ENCODE assay signal across 12 cellular contexts in the genomic region with DNA sequence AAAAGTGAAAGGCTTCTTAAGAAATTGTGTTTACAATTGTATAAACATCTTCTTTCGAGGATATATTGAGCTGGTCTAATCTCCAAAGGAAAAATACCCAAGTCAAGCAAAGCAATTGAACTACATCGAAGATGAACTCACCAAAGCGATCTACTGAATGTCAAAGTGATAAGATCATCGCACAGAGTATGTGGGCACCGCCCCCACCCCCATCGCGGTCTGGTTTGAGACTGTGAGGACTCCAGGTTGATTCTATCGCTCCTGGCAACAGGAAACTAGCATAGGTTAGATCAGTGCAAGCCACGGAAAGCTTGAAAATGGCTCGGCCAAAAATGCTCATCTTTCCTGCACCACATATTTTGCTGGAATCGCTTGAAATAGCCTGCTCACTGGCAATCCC.
DNase-seq lines count a peak whose midpoint lies in the region; ATAC-seq and TF ChIP-seq lines count a peak whose summit lies in the region.
"Had no signal": no experiment of that assay in that cellular context is flagged by ENCODE, and none has a peak within 500 bp of the region (broad histone marks: within the 10 kb centered on the region; RNA-seq: fewer than 3 reads in every experiment).

No MANE protein-coding gene starts in this region.

- H3K56ac ChIP-seq in mesendoderm (ENCODE audit: low read length): no peak overlapping the region

- no peak overlapping the region for H3K4me3 ChIP-seq in mesendoderm (ENCODE audit: low read length)
- no peak overlapping the region for H3K4me3 ChIP-seq in lower lobe of right lung
- H3K4me3 ChIP-seq: breast epithelium, tibial nerve had no signal

- no peak overlapping the region for H2AK5ac ChIP-seq in mesendoderm (ENCODE audit: low read length)

- H3K4me1 ChIP-seq in mesendoderm (ENCODE audit: control insufficient read depth, low read depth, low read length): no peaks in the 10 kb centered on the region
- peaks cover 20% of the 10 kb centered on the region for H3K4me1 ChIP-seq in lower lobe of right lung
- H3K4me1 ChIP-seq: breast epithelium had no signal

- H3K23ac ChIP-seq in mesendoderm (ENCODE audit: low read length): no peak overlapping the region

- no peak overlapping the region for H3K27ac Mint-ChIP-seq in activated T-helper 1 cell treated with anti-CD3 and anti-CD28 coated beads, Interleukin-12 subunit alpha, Interleukin-12 subunit beta, Interleukin-2, Interleukin-4 antibody, amounts not matched to agents 30 ng/mL and 10 ng/mL and 1 ng/mL, durations not matched to agents 14 hours and 24 hours and 36 hours
- H3K27ac Mint-ChIP-seq in natural killer cell treated with Interleukin-12 subunit alpha and Interleukin-12 subunit beta and Interleukin-15 and Interleukin-18, amount 100 ng/mL, for 72 hours: no peak overlapping the region
- H3K27ac Mint-ChIP-seq: H9 had no signal

- H3K4me1 Mint-ChIP-seq in activated T-helper 1 cell treated with anti-CD3 and anti-CD28 coated beads, Interleukin-12 subunit alpha, Interleukin-12 subunit beta, Interleukin-2, Interleukin-4 antibody, amounts not matched to agents 30 ng/mL and 10 ng/mL and 1 ng/mL, durations not matched to agents 14 hours and 24 hours and 36 hours (ENCODE audit: low read depth): peaks cover 23% of the 10 kb centered on the region
- peaks cover 0 to 14% of the 10 kb centered on the region in 2 donors for H3K4me1 Mint-ChIP-seq in natural killer cell treated with Interleukin-12 subunit alpha and Interleukin-12 subunit beta and Interleukin-15 and Interleukin-18, amount 100 ng/mL, for 72 hours (ENCODE audit: low read depth in 2 of 2)

- no peak overlapping the region for H3K18ac ChIP-seq in mesendoderm (ENCODE audit: low read length)

- H2BK5ac ChIP-seq in mesendoderm (ENCODE audit: low read length): no peak overlapping the region

- DNase-seq in activated CD4-positive, alpha-beta T cell treated with anti-CD3 and anti-CD28 coated beads for 24 hours (ENCODE audit: low read depth in 2 of 2): peak; percentile 25 to 63
- DNase-seq in activated T-helper 1 cell treated with anti-CD3 and anti-CD28 coated beads, Interleukin-12 subunit alpha, Interleukin-12 subunit beta, Interleukin-2, Interleukin-4 antibody, amounts not matched to agents 30 ng/mL and 10 ng/mL and 1 ng/mL, durations not matched to agents 14 hours and 24 hours and 36 hours (ENCODE audit: low spot score): peak; percentile 31
- DNase-seq in mesendoderm (peak; percentile 85), NOMO-1 treated with DMSO at 0.1 percent for 48 hours (lab: John Stamatoyannopoulos, UW; ENCODE audit: unreplicated experiment) (no peak), lower lobe of right lung (no peak)
- DNase-seq in stimulated activated CD8-positive, alpha-beta memory T cell treated with anti-CD3 and anti-CD28 coated beads, Interleukin-7, amount 100 ng/mL, for 48 hours (ENCODE audit: extremely low read depth in 1 of 2, low read depth in 1 of 2): peak; percentile 22 to 68
- no peak for DNase-seq in natural killer cell treated with Interleukin-12 subunit alpha and Interleukin-12 subunit beta and Interleukin-15 and Interleukin-18, amount 100 ng/mL, for 72 hours (ENCODE audit: low spot score)
- DNase-seq: H9, NCI-H2029 treated with DMSO at 0.1 percent for 48 hours had no signal

- H3K4ac ChIP-seq in mesendoderm (ENCODE audit: low read depth, low read length): no peak overlapping the region

- H3K36me3 ChIP-seq in mesendoderm (ENCODE audit: control insufficient read depth, insufficient read depth, low read length) (no peaks in the 10 kb centered on the region), lower lobe of right lung (no peaks in the 10 kb centered on the region)
- H3K36me3 ChIP-seq: breast epithelium, tibial nerve had no signal

- no peak overlapping the region for H4K8ac ChIP-seq in mesendoderm (ENCODE audit: low read depth, low read length)

- no peak overlapping the region for H2BK15ac ChIP-seq in mesendoderm (replicated peaks; ENCODE audit: low read depth)

- H3K27me3 ChIP-seq in mesendoderm (ENCODE audit: insufficient read depth, low read length, poor library complexity) (no peaks in the 10 kb centered on the region), lower lobe of right lung (ENCODE audit: low read depth) (no peaks in the 10 kb centered on the region)

- H3K4me2 ChIP-seq in mesendoderm (ENCODE audit: low read length): no peak overlapping the region

- WGBS in mesendoderm (ENCODE audit: extremely low coverage, insufficient coverage, low lambda C conversion rate): no CpG with 5 or more reads among the region's 11 CpGs

- H3K9ac ChIP-seq in mesendoderm (ENCODE audit: low read length): no peak overlapping the region

- H3K9me3 Mint-ChIP-seq in activated T-helper 1 cell treated with anti-CD3 and anti-CD28 coated beads, Interleukin-12 subunit alpha, Interleukin-12 subunit beta, Interleukin-2, Interleukin-4 antibody, amounts not matched to agents 30 ng/mL and 10 ng/mL and 1 ng/mL, durations not matched to agents 14 hours and 24 hours and 36 hours: no peaks in the 10 kb centered on the region
- H3K9me3 Mint-ChIP-seq in natural killer cell treated with Interleukin-12 subunit alpha and Interleukin-12 subunit beta and Interleukin-15 and Interleukin-18, amount 100 ng/mL, for 72 hours: no peaks in the 10 kb centered on the region
- H3K9me3 Mint-ChIP-seq: H9 had no signal

- TF ChIP-seq CTCF in lower lobe of right lung (IDR thresholded peaks at IDR 0.05): no peak

- no peaks in the 10 kb centered on the region for H3K79me2 ChIP-seq in mesendoderm (ENCODE audit: control insufficient read depth, insufficient read depth, low read length)

- H3K4me3 Mint-ChIP-seq in activated T-helper 1 cell treated with anti-CD3 and anti-CD28 coated beads, Interleukin-12 subunit alpha, Interleukin-12 subunit beta, Interleukin-2, Interleukin-4 antibody, amounts not matched to agents 30 ng/mL and 10 ng/mL and 1 ng/mL, durations not matched to agents 14 hours and 24 hours and 36 hours: no peak overlapping the region
- no peak overlapping the region for H3K4me3 Mint-ChIP-seq in natural killer cell treated with Interleukin-12 subunit alpha and Interleukin-12 subunit beta and Interleukin-15 and Interleukin-18, amount 100 ng/mL, for 72 hours
- H3K4me3 Mint-ChIP-seq: H9 had no signal

- H3K27me3 Mint-ChIP-seq in activated T-helper 1 cell treated with anti-CD3 and anti-CD28 coated beads, Interleukin-12 subunit alpha, Interleukin-12 subunit beta, Interleukin-2, Interleukin-4 antibody, amounts not matched to agents 30 ng/mL and 10 ng/mL and 1 ng/mL, durations not matched to agents 14 hours and 24 hours and 36 hours (ENCODE audit: insufficient read depth): peaks cover 38% of the 10 kb centered on the region
- H3K27me3 Mint-ChIP-seq in natural killer cell treated with Interleukin-12 subunit alpha and Interleukin-12 subunit beta and Interleukin-15 and Interleukin-18, amount 100 ng/mL, for 72 hours: peaks cover 24 to 26% of the 10 kb centered on the region in 2 donors

- no peaks in the 10 kb centered on the region for H3K9me3 ChIP-seq in lower lobe of right lung
- H3K9me3 ChIP-seq: breast epithelium, tibial nerve had no signal

- H3K27ac ChIP-seq in mesendoderm (ENCODE audit: low read depth, low read length) (no peak overlapping the region), lower lobe of right lung (no peak overlapping the region)
- H3K27ac ChIP-seq: breast epithelium, tibial nerve had no signal

- ATAC-seq in natural killer cell treated with Interleukin-12 subunit alpha and Interleukin-12 subunit beta and Interleukin-15 and Interleukin-18, amount 100 ng/mL, for 72 hours: no peak
- ATAC-seq in GM21723 (IDR thresholded peaks at IDR 0.05; ENCODE audit: unreplicated experiment): no peak
- no peak for ATAC-seq in lower lobe of right lung

- no peak overlapping the region for H2BK120ac ChIP-seq in mesendoderm (ENCODE audit: low read depth, low read length)

- intact Hi-C loops in activated T-helper 1 cell treated with anti-CD3 and anti-CD28 coated beads, Interleukin-12 subunit alpha, Interleukin-12 subunit beta, Interleukin-2, Interleukin-4 antibody, amounts not matched to agents 30 ng/mL and 10 ng/mL and 1 ng/mL, durations not matched to agents 14 hours and 24 hours and 36 hours (cut with micrococcal nuclease): loop anchor here (1.0 kb wide), 1 partner anchor 191 kb away; no protein-coding TSS in a partner anchor
- intact Hi-C loops in lower lobe of right lung (cut with DNase I): no loop called here

- no peaks in the 10 kb centered on the region for H3K36me3 Mint-ChIP-seq in activated T-helper 1 cell treated with anti-CD3 and anti-CD28 coated beads, Interleukin-12 subunit alpha, Interleukin-12 subunit beta, Interleukin-2, Interleukin-4 antibody, amounts not matched to agents 30 ng/mL and 10 ng/mL and 1 ng/mL, durations not matched to agents 14 hours and 24 hours and 36 hours (ENCODE audit: low read depth)
- no peaks in the 10 kb centered on the region for H3K36me3 Mint-ChIP-seq in natural killer cell treated with Interleukin-12 subunit alpha and Interleukin-12 subunit beta and Interleukin-15 and Interleukin-18, amount 100 ng/mL, for 72 hours

- H4K5ac ChIP-seq in mesendoderm (ENCODE audit: low read length): no peak overlapping the region

- no peaks in the 10 kb centered on the region for H3K79me1 ChIP-seq in mesendoderm (ENCODE audit: low read length)

Comparison
In these comparisons a context has a peak if more than half of its experiments do, and no peak if none do; other contexts are left out.
1. DNase-seq: peak in activated CD4-positive, alpha-beta T cell treated with anti-CD3 and anti-CD28 coated beads for 24 hours (2 of 2), activated T-helper 1 cell treated with anti-CD3 and anti-CD28 coated beads, Interleukin-12 subunit alpha, Interleukin-12 subunit beta, Interleukin-2, Interleukin-4 antibody, amounts not matched to agents 30 ng/mL and 10 ng/mL and 1 ng/mL, durations not matched to agents 14 hours and 24 hours and 36 hours (single experiment), mesendoderm (single experiment) and stimulated activated CD8-positive, alpha-beta memory T cell treated with anti-CD3 and anti-CD28 coated beads, Interleukin-7, amount 100 ng/mL, for 48 hours (2 of 2); none in natural killer cell treated with Interleukin-12 subunit alpha and Interleukin-12 subunit beta and Interleukin-15 and Interleukin-18, amount 100 ng/mL, for 72 hours (single experiment), NOMO-1 treated with DMSO at 0.1 percent for 48 hours (single experiment) and lower lobe of right lung (single experiment).